ENCODE assay signal across 28 cellular contexts in the genomic region with DNA sequence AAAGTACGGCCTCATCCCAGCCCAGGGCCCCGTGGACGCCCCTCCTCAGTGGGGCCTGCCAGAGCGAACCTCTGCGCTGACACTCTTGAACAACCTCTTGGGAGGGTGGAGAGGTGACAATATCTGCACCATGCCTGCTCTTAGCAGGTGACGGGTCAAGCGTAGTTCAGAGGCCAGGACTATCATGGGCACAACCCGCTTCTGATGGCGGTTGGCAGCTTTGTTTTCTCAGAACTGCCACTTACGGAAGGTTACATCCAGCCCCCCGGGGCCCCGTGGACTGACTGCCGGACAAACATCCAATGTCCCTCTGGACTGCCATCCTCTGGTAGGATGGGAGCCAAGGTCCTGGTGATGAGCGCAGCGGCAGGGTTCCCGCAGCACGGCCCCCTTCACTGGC.
"Had no signal": no experiment of that assay in that cellular context is flagged by ENCODE, and none has a peak within 500 bp of the region (broad histone marks: within the 10 kb centered on the region; RNA-seq: fewer than 3 reads in every experiment).

No MANE protein-coding gene starts in this region.

- H3K36me3 Mint-ChIP-seq: stimulated activated effector memory CD8-positive, alpha-beta T cell treated with anti-CD3 and anti-CD28 coated beads, Interleukin-12 subunit alpha, Interleukin-12 subunit beta, amount 100 ng/mL, for 72 hours; stimulated activated memory B cell treated with anti-CD40 and anti-IgM and Interleukin-4, amounts not matched to agents 10 μg/mL and 1 μg/mL and 100 μg/mL, for 72 hours; stimulated activated naive B cell treated with anti-CD40 and anti-IgM and Interleukin-4, amounts not matched to agents 10 μg/mL and 1 μg/mL and 100 μg/mL, for 72 hours; type B pancreatic cell had no signal

- H3K27ac ChIP-seq: stomach, suprapubic skin, testis, thoracic aorta, thyroid gland, tibial artery, tibial nerve, transverse colon, upper lobe of left lung, upper lobe of right lung, uterus, vagina had no signal

- H3K4me1 ChIP-seq: stomach, suprapubic skin, testis, thyroid gland, tibial artery, tibial nerve, transverse colon, upper lobe of left lung, upper lobe of right lung, uterus, vagina had no signal

- H3K27ac Mint-ChIP-seq: stimulated activated effector memory CD8-positive, alpha-beta T cell treated with anti-CD3 and anti-CD28 coated beads, Interleukin-12 subunit alpha, Interleukin-12 subunit beta, amount 100 ng/mL, for 72 hours; stimulated activated memory B cell treated with anti-CD40 and anti-IgM and Interleukin-4, amounts not matched to agents 10 μg/mL and 1 μg/mL and 100 μg/mL, for 72 hours; stimulated activated naive B cell treated with anti-CD40 and anti-IgM and Interleukin-4, amounts not matched to agents 10 μg/mL and 1 μg/mL and 100 μg/mL, for 72 hours; stimulated activated naive CD8-positive, alpha-beta T cell treated with anti-CD3 and anti-CD28 coated beads, Interleukin-15, amount 100 ng/mL, for 72 hours; stimulated activated naive CD8-positive, alpha-beta T cell treated with anti-CD3 and anti-CD28 coated beads, Interleukin-15, Interleukin-2, amounts not matched to agents 100 ng/mL and 50 ng/mL, for 24 hours; type B pancreatic cell had no signal

- H3K27me3 Mint-ChIP-seq: stimulated activated memory B cell treated with anti-CD40 and anti-IgM and Interleukin-4, amounts not matched to agents 10 μg/mL and 1 μg/mL and 100 μg/mL, for 72 hours; stimulated activated naive B cell treated with anti-CD40 and anti-IgM and Interleukin-4, amounts not matched to agents 10 μg/mL and 1 μg/mL and 100 μg/mL, for 72 hours; stimulated activated naive CD8-positive, alpha-beta T cell treated with anti-CD3 and anti-CD28 coated beads, Interleukin-15, amount 100 ng/mL, for 72 hours; stimulated activated naive CD8-positive, alpha-beta T cell treated with anti-CD3 and anti-CD28 coated beads, Interleukin-15, Interleukin-2, amounts not matched to agents 100 ng/mL and 50 ng/mL, for 24 hours; type B pancreatic cell had no signal

- H3K4me1 Mint-ChIP-seq: stimulated activated effector memory CD8-positive, alpha-beta T cell treated with anti-CD3 and anti-CD28 coated beads, Interleukin-12 subunit alpha, Interleukin-12 subunit beta, amount 100 ng/mL, for 72 hours; stimulated activated memory B cell treated with anti-CD40 and anti-IgM and Interleukin-4, amounts not matched to agents 10 μg/mL and 1 μg/mL and 100 μg/mL, for 72 hours; stimulated activated naive B cell treated with anti-CD40 and anti-IgM and Interleukin-4, amounts not matched to agents 10 μg/mL and 1 μg/mL and 100 μg/mL, for 72 hours; stimulated activated naive CD8-positive, alpha-beta T cell treated with anti-CD3 and anti-CD28 coated beads, Interleukin-15, amount 100 ng/mL, for 72 hours had no signal

- H3K4me3 ChIP-seq: stomach, suprapubic skin, testis, thoracic aorta, thyroid gland, tibial artery, tibial nerve, transverse colon, upper lobe of left lung, upper lobe of right lung, uterus, vagina had no signal

- H3K27me3 ChIP-seq: stomach, suprapubic skin, testis, thyroid gland, tibial artery, tibial nerve, transverse colon, upper lobe of left lung, upper lobe of right lung, uterus, vagina had no signal

- H3K36me3 ChIP-seq: stomach, suprapubic skin, thoracic aorta, thyroid gland, tibial artery, tibial nerve, transverse colon, upper lobe of left lung, upper lobe of right lung, uterus, vagina had no signal

- ATAC-seq: stimulated activated effector memory CD8-positive, alpha-beta T cell treated with anti-CD3 and anti-CD28 coated beads, Interleukin-12 subunit alpha, Interleukin-12 subunit beta, amount 100 ng/mL, for 72 hours; stimulated activated memory B cell treated with anti-CD40 and anti-IgM and Interleukin-4, amounts not matched to agents 10 μg/mL and 1 μg/mL and 100 μg/mL, for 72 hours; stimulated activated naive B cell treated with anti-CD40 and anti-IgM and Interleukin-4, amounts not matched to agents 10 μg/mL and 1 μg/mL and 100 μg/mL, for 72 hours; stimulated activated naive CD8-positive, alpha-beta T cell treated with anti-CD3 and anti-CD28 coated beads, Interleukin-15, amount 100 ng/mL, for 72 hours; stimulated activated naive CD8-positive, alpha-beta T cell treated with anti-CD3 and anti-CD28 coated beads, Interleukin-15, Interleukin-2, amounts not matched to agents 100 U/mL and 50 U/mL, for 24 hours; upper lobe of right lung had no signal

- H3K4me3 Mint-ChIP-seq: stimulated activated effector memory CD8-positive, alpha-beta T cell treated with anti-CD3 and anti-CD28 coated beads, Interleukin-12 subunit alpha, Interleukin-12 subunit beta, amount 100 ng/mL, for 72 hours; stimulated activated memory B cell treated with anti-CD40 and anti-IgM and Interleukin-4, amounts not matched to agents 10 μg/mL and 1 μg/mL and 100 μg/mL, for 72 hours; stimulated activated naive B cell treated with anti-CD40 and anti-IgM and Interleukin-4, amounts not matched to agents 10 μg/mL and 1 μg/mL and 100 μg/mL, for 72 hours; stimulated activated naive CD8-positive, alpha-beta T cell treated with anti-CD3 and anti-CD28 coated beads, Interleukin-15, amount 100 ng/mL, for 72 hours; stimulated activated naive CD8-positive, alpha-beta T cell treated with anti-CD3 and anti-CD28 coated beads, Interleukin-15, Interleukin-2, amounts not matched to agents 100 ng/mL and 50 ng/mL, for 24 hours; type B pancreatic cell had no signal

- H3K9me3 ChIP-seq: suprapubic skin, testis, thoracic aorta, thyroid gland, tibial artery, transverse colon, upper lobe of left lung, upper lobe of right lung, uterus, vagina had no signal

- H3K9me3 Mint-ChIP-seq: stimulated activated effector memory CD8-positive, alpha-beta T cell treated with anti-CD3 and anti-CD28 coated beads, Interleukin-12 subunit alpha, Interleukin-12 subunit beta, amount 100 ng/mL, for 72 hours; stimulated activated naive CD8-positive, alpha-beta T cell treated with anti-CD3 and anti-CD28 coated beads, Interleukin-15, amount 100 ng/mL, for 72 hours; stimulated activated naive CD8-positive, alpha-beta T cell treated with anti-CD3 and anti-CD28 coated beads, Interleukin-15, Interleukin-2, amounts not matched to agents 100 ng/mL and 50 ng/mL, for 24 hours; type B pancreatic cell had no signal

- DNase-seq: stimulated activated CD4-positive, alpha-beta T cell treated with anti-CD3 and anti-CD28 coated beads, Interleukin-2, amount 100 ng/mL, for 48 hours; stimulated activated CD4-positive, alpha-beta T cell treated with anti-CD3 and anti-CD28 coated beads, Interleukin-4, amount 100 ng/mL, for 1 hour; stimulated activated CD4-positive, alpha-beta T cell treated with anti-CD3 and anti-CD28 coated beads, Interleukin-4, amount 100 ng/mL, for 24 hours; stimulated activated CD4-positive, alpha-beta T cell treated with anti-CD3 and anti-CD28 coated beads, Interleukin-4, amount 100 ng/mL, for 4 hours; stimulated activated CD8-positive, alpha-beta memory T cell treated with anti-CD3 and anti-CD28 coated beads, Interleukin-4, amount 100 ng/mL, for 48 hours; stimulated activated naive B cell treated with anti-CD40 and anti-IgM and Interleukin-4, amounts not matched to agents 10 μg/mL and 1 μg/mL and 100 μg/mL, for 72 hours; stimulated activated naive CD4-positive, alpha-beta T cell; stimulated activated naive CD4-positive, alpha-beta T cell treated with Interleukin-2 at 50 U/mL for 16 hours; stimulated activated naive CD8-positive, alpha-beta T cell treated with anti-CD3 and anti-CD28 coated beads, Interleukin-15, amount 100 ng/mL, for 72 hours; stimulated activated naive CD8-positive, alpha-beta T cell treated with anti-CD3 and anti-CD28 coated beads, Interleukin-15, Interleukin-2, amounts not matched to agents 100 U/mL and 50 U/mL, for 24 hours; stomach; substantia nigra; testis; thyroid gland; tibial artery; transverse colon; trophoblast cell; upper lobe of right lung; uterus had no signal
